Comparison of ENCODE assay signal across 1 cellular context in genomic region chr9:129607026-129607397, GRCh38.
TF ChIP-seq lines count a peak whose summit lies in the region.

No MANE protein-coding gene starts in this region.

TF ChIP-seq in K562, 482 proteins besides CTCF, POLR2A, EP300 and RAD21:
- TF ChIP-seq ZNF589 (CRISPR knock-in tag; IDR thresholded peaks at IDR 0.05; ENCODE audit: low read depth) (0 out of 2 replicates have a peak, but pooled peaks have one; percentile 65), ZNF584 (CRISPR knock-in tag; IDR thresholded peaks at IDR 0.05; ENCODE audit: low read depth) (0 out of 2 replicates have a peak, but pooled peaks have one; percentile 41), HEY1 (CRISPR knock-in tag; IDR thresholded peaks at IDR 0.05; ENCODE audit: borderline replicate concordance) (no peak), RAD51 (IDR thresholded peaks at IDR 0.05; ENCODE audit: borderline replicate concordance, low read depth) (0 out of 2 replicates have a peak, but pooled peaks have one; percentile 13), COPS2 (conservative IDR thresholded peaks at IDR 0.05) (no peak), RCOR1 (IDR thresholded peaks at IDR 0.05; ENCODE audit: borderline replicate concordance in 1 of 2, low read depth in 2 of 2, low read length in 2 of 2) (peak in 1 of 2 experiments; percentile 76; a peak in 2 of 4 replicates), CBX1 (IDR thresholded peaks at IDR 0.05; ENCODE audit: low read depth) (0 out of 2 replicates have a peak, but pooled peaks have one; percentile 30), RBM25 (IDR thresholded peaks at IDR 0.05; ENCODE audit: low read depth, low read length, severe bottlenecking) (peak; percentile 90), ZFP36 (IDR thresholded peaks at IDR 0.05; ENCODE audit: low read depth, low read length, partially characterized antibody) (peak; percentile 99), HDGF (IDR thresholded peaks at IDR 0.05) (peak; percentile 94), LCOR (CRISPR knock-in tag; IDR thresholded peaks at IDR 0.05) (no peak), PTBP1 (IDR thresholded peaks at IDR 0.05; ENCODE audit: low read depth, low read length) (peak; percentile 63; the same call in 1 of the 2 replicates), BCOR (IDR thresholded peaks at IDR 0.05) (peak; percentile 97), U2AF2 (optimal IDR thresholded peaks at IDR 0.05; ENCODE audit: low read depth, low read length) (no peak), ZNF436 (CRISPR knock-in tag; IDR thresholded peaks at IDR 0.05) (peak; percentile 93), JUNB (CRISPR knock-in tag; conservative IDR thresholded peaks at IDR 0.05) (no peak), DNMT1 (IDR thresholded peaks at IDR 0.05) (no peak), HES1 (IDR thresholded peaks at IDR 0.05; ENCODE audit: low read depth) (no peak), MCM7 (IDR thresholded peaks at IDR 0.05) (0 out of 4 replicates have a peak, but pooled peaks of 1 of the 2 experiments have one; percentile 16), SMARCA5 (IDR thresholded peaks at IDR 0.05) (peak; percentile 98), KDM1A (IDR thresholded peaks at IDR 0.05) (peak; percentile 74 to 81), FOS (IDR thresholded peaks at IDR 0.05; ENCODE audit: extremely low read depth, insufficient read length) (no peak)
- TF ChIP-seq, protein P1, sequence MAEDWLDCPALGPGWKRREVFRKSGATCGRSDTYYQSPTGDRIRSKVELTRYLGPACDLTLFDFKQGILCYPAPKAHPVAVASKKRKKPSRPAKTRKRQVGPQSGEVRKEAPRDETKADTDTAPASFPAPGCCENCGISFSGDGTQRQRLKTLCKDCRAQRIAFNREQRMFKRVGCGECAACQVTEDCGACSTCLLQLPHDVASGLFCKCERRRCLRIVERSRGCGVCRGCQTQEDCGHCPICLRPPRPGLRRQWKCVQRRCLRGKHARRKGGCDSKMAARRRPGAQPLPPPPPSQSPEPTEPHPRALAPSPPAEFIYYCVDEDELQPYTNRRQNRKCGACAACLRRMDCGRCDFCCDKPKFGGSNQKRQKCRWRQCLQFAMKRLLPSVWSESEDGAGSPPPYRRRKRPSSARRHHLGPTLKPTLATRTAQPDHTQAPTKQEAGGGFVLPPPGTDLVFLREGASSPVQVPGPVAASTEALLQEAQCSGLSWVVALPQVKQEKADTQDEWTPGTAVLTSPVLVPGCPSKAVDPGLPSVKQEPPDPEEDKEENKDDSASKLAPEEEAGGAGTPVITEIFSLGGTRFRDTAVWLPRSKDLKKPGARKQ (CRISPR knock-in tag; IDR thresholded peaks at IDR 0.05) = no peak
- TF ChIP-seq, protein P2, sequence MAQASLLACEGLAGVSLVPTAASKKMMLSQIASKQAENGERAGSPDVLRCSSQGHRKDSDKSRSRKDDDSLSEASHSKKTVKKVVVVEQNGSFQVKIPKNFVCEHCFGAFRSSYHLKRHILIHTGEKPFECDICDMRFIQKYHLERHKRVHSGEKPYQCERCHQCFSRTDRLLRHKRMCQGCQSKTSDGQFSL (CRISPR knock-in tag; IDR thresholded peaks at IDR 0.05) = no peak
- TF ChIP-seq, protein P2 (tag; IDR thresholded peaks at IDR 0.05) = no peak
- TF ChIP-seq, protein P3, sequence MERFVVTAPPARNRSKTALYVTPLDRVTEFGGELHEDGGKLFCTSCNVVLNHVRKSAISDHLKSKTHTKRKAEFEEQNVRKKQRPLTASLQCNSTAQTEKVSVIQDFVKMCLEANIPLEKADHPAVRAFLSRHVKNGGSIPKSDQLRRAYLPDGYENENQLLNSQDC (CRISPR knock-in tag; IDR thresholded peaks at IDR 0.05) = no peak
